Comparison of ENCODE assay signal across 10 cellular contexts in the genomic region with DNA sequence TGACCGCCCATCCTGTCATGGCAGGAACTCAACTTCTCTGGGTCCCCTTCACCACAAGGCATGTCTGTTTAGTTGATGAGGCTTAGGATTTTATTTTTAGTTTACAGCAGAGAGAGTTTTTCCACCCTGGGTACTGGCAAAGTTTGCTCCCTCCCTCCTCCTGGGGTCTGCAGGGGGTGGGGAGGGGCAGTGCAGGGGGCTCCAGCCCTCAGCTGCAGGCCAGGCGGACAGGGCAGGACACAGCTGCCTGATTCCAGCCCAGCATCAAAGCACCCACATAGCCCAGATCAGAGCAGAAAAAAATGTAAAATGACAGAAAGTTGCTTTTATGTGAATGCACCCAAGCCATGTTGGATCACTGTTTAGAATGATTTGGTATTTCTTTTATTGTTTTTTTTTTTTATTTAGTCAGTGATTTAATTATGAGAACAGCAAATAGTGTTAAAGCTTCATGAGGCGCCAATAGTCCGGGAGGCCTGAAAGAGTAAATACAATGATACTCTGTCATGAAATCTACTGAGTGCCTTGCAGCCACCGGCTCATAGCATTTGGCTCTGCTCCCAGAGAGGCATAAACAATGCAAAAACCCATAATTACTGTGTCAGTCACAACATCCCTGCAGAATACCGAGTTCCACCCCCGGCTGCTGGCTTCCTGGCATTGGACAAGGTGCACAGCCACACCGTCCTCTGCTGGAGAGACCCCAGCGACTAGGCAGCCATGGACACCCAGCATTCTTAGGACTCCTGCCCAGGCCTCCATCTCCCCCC.
A peak's percentile ranks its signal among the peaks of the same experiment; 100 is the strongest.
DNase-seq lines count a peak whose midpoint lies in the region; ATAC-seq, FAIRE-seq and TF ChIP-seq lines count a peak whose summit lies in the region.
"Had no signal": no experiment of that assay in that cellular context is flagged by ENCODE, and none has a peak within 500 bp of the region (broad histone marks: within the 10 kb centered on the region; RNA-seq: fewer than 3 reads in every experiment).

No MANE protein-coding gene starts in this region.

- 11% methylated on average over 9 of the region's 9 CpGs for WGBS in prostate gland
- 30% methylated on average over 9 of the region's 9 CpGs for WGBS in suprapubic skin

- FAIRE-seq in G401.6 (lab: Jason Lieb, UNC) = peak; percentile 93

- TF ChIP-seq CTCF in prostate gland (IDR thresholded peaks at IDR 0.05) (peak in 1 of 4 experiments; percentile 8), suprapubic skin (IDR thresholded peaks at IDR 0.05) (no peak), GM10248 (IDR thresholded peaks at IDR 0.05; ENCODE audit: control extremely low read depth, extremely low read depth, low read depth, missing control alignments) (no peak)

- H3K4me3 ChIP-seq in prostate gland = no peak overlapping the region
- H3K4me3 ChIP-seq in suprapubic skin = no peak overlapping the region
- H3K4me3 ChIP-seq: lung had no signal

- H3K27me3 ChIP-seq in prostate gland (replicated peaks; ENCODE audit: insufficient read depth) (no peaks in the 10 kb centered on the region), suprapubic skin (no peaks in the 10 kb centered on the region)

- CTCF ChIA-PET in GM10248 (lab: Yijun Ruan, JAX) = no interaction called here

- peaks cover 11% of the 10 kb centered on the region for H3K4me1 ChIP-seq in prostate gland (replicated peaks)
- peaks cover 11% of the 10 kb centered on the region for H3K4me1 ChIP-seq in suprapubic skin

- no peaks in the 10 kb centered on the region for H3K36me3 ChIP-seq in prostate gland
- H3K36me3 ChIP-seq in suprapubic skin = no peaks in the 10 kb centered on the region

- peak overlapping the region; percentile 60 to 65 for H3K27ac ChIP-seq in prostate gland
- no peak overlapping the region for H3K27ac ChIP-seq in suprapubic skin

- peak; percentile 85 for DNase-seq in NCI-H748 (lab: John Stamatoyannopoulos, UW; ENCODE audit: unreplicated experiment)
- DNase-seq in fibroblast of gingiva (ENCODE audit: low read depth) = peak; percentile 53
- DNase-seq in prostate gland (ENCODE audit: low spot score) = peak; percentile 86
- DNase-seq in suprapubic skin (ENCODE audit: low spot score in 2 of 2) = no peak
- DNase-seq in stimulated activated CD4-positive, alpha-beta T cell treated with anti-CD3 and anti-CD28 coated beads, Interleukin-2, amount 100 ng/mL, for 48 hours = no peak
- no peak for DNase-seq in GM10248 (ENCODE audit: extremely low spot score)
- DNase-seq: MM.1S had no signal

- H3K9me3 ChIP-seq in prostate gland (no peaks in the 10 kb centered on the region), suprapubic skin (no peaks in the 10 kb centered on the region)

- no peak for ATAC-seq in GM21576 (IDR thresholded peaks at IDR 0.05; ENCODE audit: unreplicated experiment)

- POLR2A ChIA-PET in GM10248 (lab: Yijun Ruan, JAX) = no interaction called here

- intact Hi-C loops in prostate gland (cut with DNase I) = no loop called here

- no peak for TF ChIP-seq EP300 in suprapubic skin (IDR thresholded peaks at IDR 0.05)

- TF ChIP-seq POLR2A in prostate gland (IDR thresholded peaks at IDR 0.05) = no peak
- TF ChIP-seq POLR2A in suprapubic skin (IDR thresholded peaks at IDR 0.05) = no peak

Comparison
In these comparisons a context has a peak if more than half of its experiments do, and no peak if none do; other contexts are left out.
1. DNase-seq: peak in NCI-H748 (single experiment), fibroblast of gingiva (single experiment) and prostate gland (single experiment); none in suprapubic skin (0 of 2), stimulated activated CD4-positive, alpha-beta T cell treated with anti-CD3 and anti-CD28 coated beads, Interleukin-2, amount 100 ng/mL, for 48 hours (0 of 2) and GM10248 (single experiment).